ENCODE assay signal across 1 cellular context in the genomic region with DNA sequence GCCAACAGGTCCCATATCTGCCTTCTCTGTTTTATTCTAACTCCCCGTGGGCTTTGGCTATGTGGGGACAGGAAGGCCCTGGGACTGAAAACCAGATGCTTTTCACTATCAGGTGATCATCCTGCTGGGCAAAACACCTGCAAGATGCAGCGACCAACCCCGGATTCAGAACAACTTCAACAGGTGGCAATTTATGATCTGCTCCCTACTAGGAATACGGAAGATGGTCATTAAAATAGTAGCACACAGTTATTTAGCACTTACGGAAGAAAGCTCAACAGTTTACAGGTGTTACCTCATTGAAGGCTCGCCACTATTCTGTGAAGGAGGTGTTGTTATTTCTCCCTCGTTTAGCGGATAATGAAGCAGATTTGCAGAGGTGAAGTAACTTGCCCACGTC.
TF ChIP-seq lines count a peak whose summit lies in the region.

No MANE protein-coding gene starts in this region.

TF ChIP-seq in A549, 52 proteins besides CTCF, POLR2A, EP300 and RAD21 (continued from another document):
- TF ChIP-seq, protein P1, sequence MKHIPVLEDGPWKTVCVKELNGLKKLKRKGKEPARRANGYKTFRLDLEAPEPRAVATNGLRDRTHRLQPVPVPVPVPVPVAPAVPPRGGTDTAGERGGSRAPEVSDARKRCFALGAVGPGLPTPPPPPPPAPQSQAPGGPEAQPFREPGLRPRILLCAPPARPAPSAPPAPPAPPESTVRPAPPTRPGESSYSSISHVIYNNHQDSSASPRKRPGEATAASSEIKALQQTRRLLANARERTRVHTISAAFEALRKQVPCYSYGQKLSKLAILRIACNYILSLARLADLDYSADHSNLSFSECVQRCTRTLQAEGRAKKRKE (CRISPR knock-in tag; IDR thresholded peaks at IDR 0.05; ENCODE audit: low read depth), result no peak
- TF ChIP-seq SREBF2 (IDR thresholded peaks at IDR 0.05), result no peak
- TF ChIP-seq, protein P2, sequence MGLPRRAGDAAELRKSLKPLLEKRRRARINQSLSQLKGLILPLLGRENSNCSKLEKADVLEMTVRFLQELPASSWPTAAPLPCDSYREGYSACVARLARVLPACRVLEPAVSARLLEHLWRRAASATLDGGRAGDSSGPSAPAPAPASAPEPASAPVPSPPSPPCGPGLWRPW (IDR thresholded peaks at IDR 0.05), result no peak
- TF ChIP-seq, protein P3, sequence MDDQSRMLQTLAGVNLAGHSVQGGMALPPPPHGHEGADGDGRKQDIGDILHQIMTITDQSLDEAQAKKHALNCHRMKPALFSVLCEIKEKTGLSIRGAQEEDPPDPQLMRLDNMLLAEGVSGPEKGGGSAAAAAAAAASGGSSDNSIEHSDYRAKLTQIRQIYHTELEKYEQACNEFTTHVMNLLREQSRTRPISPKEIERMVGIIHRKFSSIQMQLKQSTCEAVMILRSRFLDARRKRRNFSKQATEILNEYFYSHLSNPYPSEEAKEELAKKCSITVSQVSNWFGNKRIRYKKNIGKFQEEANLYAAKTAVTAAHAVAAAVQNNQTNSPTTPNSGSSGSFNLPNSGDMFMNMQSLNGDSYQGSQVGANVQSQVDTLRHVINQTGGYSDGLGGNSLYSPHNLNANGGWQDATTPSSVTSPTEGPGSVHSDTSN (IDR thresholded peaks at IDR 0.05), result no peak
- TF ChIP-seq KDM1A (IDR thresholded peaks at IDR 0.05; ENCODE audit: low read depth), result no peak
- TF ChIP-seq ESRRA (IDR thresholded peaks at IDR 0.05; ENCODE audit: borderline replicate concordance, low read length), result no peak
- TF ChIP-seq MAZ (IDR thresholded peaks at IDR 0.05; ENCODE audit: borderline replicate concordance, low read depth, low read length), result no peak
